20 cellular contexts compared by ENCODE assay signal in genomic region chr7:47389171-47389922, GRCh38.
"Had no signal": no experiment of that assay in that cellular context is flagged by ENCODE, and none has a peak within 500 bp of the region (broad histone marks: within the 10 kb centered on the region; RNA-seq: fewer than 3 reads in every experiment).

No MANE protein-coding gene starts in this region.

- H3K9ac ChIP-seq: parathyroid adenoma had no signal

- H3K4me3 ChIP-seq: right atrium auricular region, tibial nerve had no signal

- H3K27ac ChIP-seq: parathyroid adenoma, right atrium auricular region, tibial nerve had no signal

- H3K4me3 Mint-ChIP-seq: naive thymus-derived CD8-positive, alpha-beta T cell; neural crest cell had no signal

- H3K4me1 ChIP-seq: parathyroid adenoma had no signal

- H3K9me3 Mint-ChIP-seq: neural crest cell had no signal

- DNase-seq: activated CD4-positive, alpha-beta T cell treated with anti-CD3 and anti-CD28 coated beads for 48 hours; activated CD4-positive, alpha-beta T cell treated with anti-CD3 and anti-CD28 coated beads, Interleukin-2, amount 50 U/mL, for 48 hours; activated CD8-positive, alpha-beta memory T cell treated with anti-CD3 and anti-CD28 coated beads for 24 hours; activated gamma-delta T cell treated with Interleukin-2 at 50 U/mL for 16 hours; activated naive CD4-positive, alpha-beta T cell treated with anti-CD3 and anti-CD28 coated beads, Interleukin-2, amount 50 U/mL, for 16 hours; cortex of kidney; foreskin fibroblast; hippocampal formation; left cardiac atrium; mammary epithelial cell; midbrain; naive thymus-derived CD8-positive, alpha-beta T cell; occipital lobe; stimulated activated CD4-positive, alpha-beta T cell treated with anti-CD3 and anti-CD28 coated beads, Interleukin-15, amount 100 ng/mL, for 24 hours; stimulated activated CD4-positive, alpha-beta T cell treated with anti-CD3 and anti-CD28 coated beads, Interleukin-2, amount 100 ng/mL, for 24 hours; stimulated activated naive CD4-positive, alpha-beta T cell had no signal

- ATAC-seq: left cardiac atrium; naive thymus-derived CD8-positive, alpha-beta T cell had no signal

- H3K9me3 ChIP-seq: right atrium auricular region, tibial nerve had no signal

- H2AFZ ChIP-seq: parathyroid adenoma had no signal

- H3K27ac Mint-ChIP-seq: naive thymus-derived CD8-positive, alpha-beta T cell had no signal

- H3K36me3 Mint-ChIP-seq: naive thymus-derived CD8-positive, alpha-beta T cell had no signal

- H3K4me1 Mint-ChIP-seq: neural crest cell had no signal

- H3K27me3 ChIP-seq: right atrium auricular region, tibial nerve had no signal
